ENCODE assay signal across 8 cellular contexts in the genomic region with DNA sequence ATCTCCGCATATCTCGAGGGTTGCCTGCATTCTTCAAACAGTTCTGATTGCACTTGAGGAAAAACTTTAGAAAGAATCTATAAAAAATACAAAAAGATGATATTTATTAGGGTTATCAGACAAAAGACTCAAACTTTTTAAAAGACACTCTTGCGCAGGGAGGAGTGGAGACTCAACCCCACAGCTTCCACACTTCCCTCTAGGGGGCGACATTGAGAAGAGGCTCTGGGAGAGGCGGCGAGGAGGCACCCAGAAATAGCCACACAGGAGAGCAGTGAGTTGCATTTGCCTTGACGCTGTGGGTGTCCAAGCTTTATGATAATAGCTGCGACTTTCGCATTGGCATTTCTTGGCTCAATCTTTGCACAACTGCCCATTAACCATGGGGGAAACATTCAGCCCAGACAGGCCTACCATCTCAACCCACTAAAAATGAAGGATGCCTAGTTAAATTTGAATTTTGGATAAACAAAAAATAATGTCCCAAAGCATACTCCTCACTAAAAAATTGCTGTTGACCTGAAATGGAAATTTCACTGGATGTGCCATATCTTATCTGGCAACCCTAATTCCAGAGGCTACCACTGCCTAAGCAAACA.
DNase-seq lines count a peak whose midpoint lies in the region; TF ChIP-seq lines count a peak whose summit lies in the region.

No MANE protein-coding gene starts in this region.

- DNase-seq in GM03348 (ENCODE audit: low spot score) = peak; percentile 40
- no peak for DNase-seq in LNCaP clone FGC (ENCODE audit: low read depth)
- peak; percentile 6 for DNase-seq in activated T-helper 1 cell treated with anti-CD3 and anti-CD28 coated beads, Interleukin-12 subunit alpha, Interleukin-12 subunit beta, Interleukin-2, Interleukin-4 antibody, amounts not matched to agents 30 ng/mL and 10 ng/mL and 1 ng/mL, durations not matched to agents 14 hours and 24 hours and 36 hours (ENCODE audit: low spot score)
- peak; percentile 42 for DNase-seq in neural crest cell (ENCODE audit: low read depth, low spot score)
- DNase-seq in COLO829 (ENCODE audit: low spot score) = no peak
- DNase-seq in cortex of kidney (lab: John Stamatoyannopoulos, UW) = no peak
- no peak for DNase-seq in NCI-H2081 treated with DMSO at 0.1 percent for 48 hours (lab: John Stamatoyannopoulos, UW)
- DNase-seq in posterior vena cava (ENCODE audit: low spot score) = no peak

- H3K27ac Mint-ChIP-seq in activated T-helper 1 cell treated with anti-CD3 and anti-CD28 coated beads, Interleukin-12 subunit alpha, Interleukin-12 subunit beta, Interleukin-2, Interleukin-4 antibody, amounts not matched to agents 30 ng/mL and 10 ng/mL and 1 ng/mL, durations not matched to agents 14 hours and 24 hours and 36 hours = no peak overlapping the region
- no peak overlapping the region for H3K27ac Mint-ChIP-seq in neural crest cell (ENCODE audit: unreplicated experiment)

- H3K9me3 Mint-ChIP-seq in activated T-helper 1 cell treated with anti-CD3 and anti-CD28 coated beads, Interleukin-12 subunit alpha, Interleukin-12 subunit beta, Interleukin-2, Interleukin-4 antibody, amounts not matched to agents 30 ng/mL and 10 ng/mL and 1 ng/mL, durations not matched to agents 14 hours and 24 hours and 36 hours = no peaks in the 10 kb centered on the region
- no peaks in the 10 kb centered on the region for H3K9me3 Mint-ChIP-seq in neural crest cell

- no peaks in the 10 kb centered on the region for H3K4me1 Mint-ChIP-seq in activated T-helper 1 cell treated with anti-CD3 and anti-CD28 coated beads, Interleukin-12 subunit alpha, Interleukin-12 subunit beta, Interleukin-2, Interleukin-4 antibody, amounts not matched to agents 30 ng/mL and 10 ng/mL and 1 ng/mL, durations not matched to agents 14 hours and 24 hours and 36 hours (ENCODE audit: low read depth)
- H3K4me1 Mint-ChIP-seq in neural crest cell = no peaks in the 10 kb centered on the region

- TF ChIP-seq CTCF in LNCaP clone FGC (IDR thresholded peaks at IDR 0.05; ENCODE audit: control insufficient read depth, extremely low read depth, insufficient read depth) (peak; percentile 60), neural crest cell (conservative IDR thresholded peaks at IDR 0.05) (peak; percentile 59)

- no peaks in the 10 kb centered on the region for H3K27me3 Mint-ChIP-seq in activated T-helper 1 cell treated with anti-CD3 and anti-CD28 coated beads, Interleukin-12 subunit alpha, Interleukin-12 subunit beta, Interleukin-2, Interleukin-4 antibody, amounts not matched to agents 30 ng/mL and 10 ng/mL and 1 ng/mL, durations not matched to agents 14 hours and 24 hours and 36 hours (ENCODE audit: insufficient read depth)
- peaks cover 9% of the 10 kb centered on the region for H3K27me3 Mint-ChIP-seq in neural crest cell (ENCODE audit: low read depth)

- intact Hi-C loops in activated T-helper 1 cell treated with anti-CD3 and anti-CD28 coated beads, Interleukin-12 subunit alpha, Interleukin-12 subunit beta, Interleukin-2, Interleukin-4 antibody, amounts not matched to agents 30 ng/mL and 10 ng/mL and 1 ng/mL, durations not matched to agents 14 hours and 24 hours and 36 hours (cut with micrococcal nuclease) = no loop called here
- intact Hi-C loops in posterior vena cava (cut with DNase I) = no loop called here

- H3K36me3 Mint-ChIP-seq in activated T-helper 1 cell treated with anti-CD3 and anti-CD28 coated beads, Interleukin-12 subunit alpha, Interleukin-12 subunit beta, Interleukin-2, Interleukin-4 antibody, amounts not matched to agents 30 ng/mL and 10 ng/mL and 1 ng/mL, durations not matched to agents 14 hours and 24 hours and 36 hours (ENCODE audit: low read depth) = no peaks in the 10 kb centered on the region
- H3K36me3 Mint-ChIP-seq in neural crest cell (ENCODE audit: low read depth) = no peaks in the 10 kb centered on the region

- H3K4me3 Mint-ChIP-seq in activated T-helper 1 cell treated with anti-CD3 and anti-CD28 coated beads, Interleukin-12 subunit alpha, Interleukin-12 subunit beta, Interleukin-2, Interleukin-4 antibody, amounts not matched to agents 30 ng/mL and 10 ng/mL and 1 ng/mL, durations not matched to agents 14 hours and 24 hours and 36 hours = no peak overlapping the region
- H3K4me3 Mint-ChIP-seq in neural crest cell = no peak overlapping the region

- no peak overlapping the region for H3K4me3 ChIP-seq in LNCaP clone FGC (ENCODE audit: low read depth, low read length)

Comparison
In these comparisons a context has a peak if more than half of its experiments do, and no peak if none do; other contexts are left out.
1. DNase-seq: peak in GM03348 (single experiment), activated T-helper 1 cell treated with anti-CD3 and anti-CD28 coated beads, Interleukin-12 subunit alpha, Interleukin-12 subunit beta, Interleukin-2, Interleukin-4 antibody, amounts not matched to agents 30 ng/mL and 10 ng/mL and 1 ng/mL, durations not matched to agents 14 hours and 24 hours and 36 hours (single experiment) and neural crest cell (single experiment); none in LNCaP clone FGC (single experiment), COLO829 (single experiment), cortex of kidney (single experiment), NCI-H2081 treated with DMSO at 0.1 percent for 48 hours (single experiment) and posterior vena cava (single experiment).